ENCODE assay signal across 8 cellular contexts in the genomic region with DNA sequence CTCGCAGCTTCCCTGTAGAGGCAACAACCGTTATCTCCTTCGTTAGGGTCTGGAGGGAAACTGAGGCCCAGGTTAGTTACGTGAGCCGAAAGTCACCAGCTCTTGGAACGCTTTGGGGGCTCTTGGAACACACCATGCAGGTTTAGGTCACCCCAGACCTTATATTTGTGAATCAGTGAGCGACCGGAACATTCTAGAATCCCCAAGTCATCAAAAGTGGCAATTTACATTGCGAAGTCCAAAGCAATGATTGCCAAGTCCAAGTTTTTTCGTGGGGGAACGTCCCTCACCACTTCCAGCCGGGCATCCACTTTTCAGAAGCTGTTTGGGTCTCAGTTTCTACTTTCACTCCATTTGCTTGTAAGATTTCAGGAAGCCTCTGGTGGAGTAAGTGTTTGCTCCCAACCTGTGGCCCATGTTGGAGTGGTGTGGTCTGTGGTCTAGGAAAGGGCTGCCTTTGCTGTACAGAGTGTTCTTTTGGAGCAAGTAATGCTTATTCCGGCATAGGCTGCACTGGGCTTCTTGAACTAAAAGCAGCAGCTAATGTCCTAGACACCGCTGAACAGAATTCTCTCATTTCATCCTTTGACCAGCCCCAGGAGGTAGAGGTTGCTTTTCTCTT. TPM values are rescaled to one million over a fixed set of nuclear protein-coding genes. Genes with fewer than 3 reads are reported as not detected.
A peak's percentile ranks its signal among the peaks of the same experiment; 100 is the strongest.
DNase-seq lines count a peak whose midpoint lies in the region; ATAC-seq, FAIRE-seq and TF ChIP-seq lines count a peak whose summit lies in the region.

No MANE protein-coding gene starts in this region.

- H3K27me3 ChIP-seq in cardiac muscle cell (no peaks in the 10 kb centered on the region), K562 (ENCODE audit: control insufficient read depth in 2 of 2, insufficient read depth in 2 of 2, low read length in 2 of 2) (no peaks in the 10 kb centered on the region; a peak in 1 of 5 replicates), lower lobe of right lung (ENCODE audit: low read depth) (peaks cover 5% of the 10 kb centered on the region), transverse colon (no peaks in the 10 kb centered on the region)

- H3K9me1 ChIP-seq in K562 (ENCODE audit: control insufficient read depth, insufficient read depth, low read length), result no peaks in the 10 kb centered on the region

- no peak for TF ChIP-seq RAD21 in K562 (CRISPR knock-in tag; conservative IDR thresholded peaks at IDR 0.05 in 1 of 2, IDR thresholded peaks at IDR 0.05 in 1 of 2)

- H3K36me3 ChIP-seq in cardiac muscle cell (no peaks in the 10 kb centered on the region), K562 (ENCODE audit: control insufficient read depth, insufficient read depth, low read length) (no peaks in the 10 kb centered on the region), lower lobe of right lung (no peaks in the 10 kb centered on the region), transverse colon (no peaks in the 10 kb centered on the region)

- WGBS in K562 (ENCODE audit: insufficient coverage, low coverage, missing lambda C conversion rate), result 29% methylated on average over 14 of the region's 14 CpGs
- WGBS in transverse colon (ENCODE audit: low coverage in 1 of 2), 2 donors, result 25 to 47% methylated on average over 5 to 14 of the region's 14 CpGs

- no peaks in the 10 kb centered on the region for H4K20me1 ChIP-seq in K562 (replicated peaks; ENCODE audit: control insufficient read depth, insufficient read depth, low read length)

- no peaks in the 10 kb centered on the region for H3K79me2 ChIP-seq in K562 (ENCODE audit: control insufficient read depth, insufficient read depth, low read length)

- in situ Hi-C loops in K562 (cut with MboI) (no loop called here), transverse colon (cut with MboI; ENCODE audit: low pct_ligation_motif_present in 1 of 4, low pct_unique_long_range_greater_than_20kb in 1 of 4, low sequenced_read_pairs in 3 of 4) (no loop called here)

- ATAC-seq in left cardiac atrium (no peak), K562 (no peak), lower lobe of right lung (peak; percentile 39 to 53), GM18909 (IDR thresholded peaks at IDR 0.05; ENCODE audit: poor library complexity, unreplicated experiment) (no peak)

- DNase-seq in cardiac muscle cell (ENCODE audit: low read depth in 1 of 2, low spot score in 1 of 2) (peak in 1 of 2 donors; percentile 40), left cardiac atrium (no peak), K562 (ENCODE audit: extremely low read depth in 1 of 4, low spot score in 3 of 4) (no peak), lower lobe of right lung (no peak), transverse colon (no peak), nucleus accumbens (lab: John Stamatoyannopoulos, UW) (no peak), NCI-H146 treated with DMSO at 0.1 percent for 48 hours (lab: John Stamatoyannopoulos, UW; ENCODE audit: unreplicated experiment) (no peak)

- H3K4me2 ChIP-seq in K562 (ENCODE audit: insufficient read depth, low read length), result peak overlapping the region; percentile 75

- peak overlapping the region; percentile 97 for H3K27ac ChIP-seq in cardiac muscle cell
- peak overlapping the region; percentile 90 for H3K27ac ChIP-seq in K562 (ENCODE audit: extremely low read depth, low read depth, low read length)
- H3K27ac ChIP-seq in lower lobe of right lung, result peak overlapping the region; percentile 98
- peak overlapping the region; percentile 86 to 94 (median 89) for H3K27ac ChIP-seq in transverse colon

- peak overlapping the region; percentile 75 to 86 for H3K9ac ChIP-seq in K562 (ENCODE audit: insufficient read depth in 1 of 2, low read depth in 2 of 2, low read length in 2 of 2)

- no peak for TF ChIP-seq CTCF in cardiac muscle cell (IDR thresholded peaks at IDR 0.05; ENCODE audit: low read depth, low read length)
- no peak for TF ChIP-seq CTCF in K562 (IDR thresholded peaks at IDR 0.05 in 2 of 3, conservative IDR thresholded peaks at IDR 0.05 in 1 of 3; ENCODE audit: insufficient read depth in 2 of 3, low read depth in 1 of 3, low read length in 3 of 3)
- no peak for TF ChIP-seq CTCF in lower lobe of right lung (IDR thresholded peaks at IDR 0.05)
- TF ChIP-seq CTCF in transverse colon (IDR thresholded peaks at IDR 0.05), result no peak

- no peak for TF ChIP-seq EP300 in K562 (IDR thresholded peaks at IDR 0.05; ENCODE audit: low read length)
- TF ChIP-seq EP300 in transverse colon (IDR thresholded peaks at IDR 0.05; ENCODE audit: low read depth), result no peak

- POLR2A ChIA-PET in K562 (lab: Yijun Ruan, JAX), result interaction anchor here (0.6 to 2.4 kb wide), 12 partner anchors 10 to 212 kb away, joined by 3 to 6 read pairs (median 3); partner anchors contain the start of gene SPRY4

- peak; percentile 75 for FAIRE-seq in K562 (lab: Jason Lieb, UNC)

- H3K4me1 ChIP-seq in cardiac muscle cell (ENCODE audit: low read depth) (peaks cover 9% of the 10 kb centered on the region), K562 (replicated peaks in 1 of 2; ENCODE audit: control insufficient read depth in 2 of 2, insufficient read depth in 2 of 2, low read length in 2 of 2) (peaks cover 19 to 35% of the 10 kb centered on the region in 2 experiments), lower lobe of right lung (peaks cover 32% of the 10 kb centered on the region), transverse colon (peaks cover 3 to 37% (median 16%) of the 10 kb centered on the region in 4 donors)

- intact Hi-C loops in left cardiac atrium (cut with DNase I), result loop anchor here in 1 of 2 donors (5.0 kb wide), 1 partner anchor 35 kb away; no protein-coding TSS in a partner anchor
- intact Hi-C loops in K562 (cut with micrococcal nuclease), result loop anchor here (1.0 to 10.0 kb wide), 2 partner anchors 31 to 187 kb away; no protein-coding TSS in a partner anchor
- intact Hi-C loops in lower lobe of right lung (cut with DNase I), result no loop called here
- intact Hi-C loops in transverse colon (cut with DNase I; ENCODE audit: low total_unique reads), result no loop called here

- no peaks in the 10 kb centered on the region for H3K9me3 ChIP-seq in cardiac muscle cell (ENCODE audit: low read depth)
- 0 out of 2 replicates have a peak, but pooled peaks cover 7% of the 10 kb centered on the region for H3K9me3 ChIP-seq in K562 (replicated peaks; ENCODE audit: control insufficient read depth, insufficient read depth, low read depth, low read length)
- no peaks in the 10 kb centered on the region for H3K9me3 ChIP-seq in lower lobe of right lung
- no peaks in the 10 kb centered on the region for H3K9me3 ChIP-seq in transverse colon

- CTCF ChIA-PET in K562 (lab: Yijun Ruan, JAX; ENCODE audit: low intra/inter-chr PET ratio), result no interaction called here

- TF ChIP-seq POLR2A in K562 (conservative IDR thresholded peaks at IDR 0.05), result no peak
- TF ChIP-seq POLR2A in transverse colon (IDR thresholded peaks at IDR 0.05), result no peak

- H3K4me3 ChIP-seq in cardiac muscle cell (peak overlapping the region; percentile 67), K562 (peak overlapping the region; percentile 56), lower lobe of right lung (peak overlapping the region; percentile 60), transverse colon (peak overlapping the region; percentile 55 to 92 (median 66))

- TSS peak; percentile 81 for BruUV-seq in K562 (replicated peaks; lab: Mats Ljungman, UMichigan)

- peak overlapping the region; percentile 81 for H2AFZ ChIP-seq in K562 (ENCODE audit: low read depth, low read length)

TF ChIP-seq in K562, 482 proteins besides CTCF, POLR2A, EP300 and RAD21 (continues in another document):
- TF ChIP-seq ETV1 (tag; conservative IDR thresholded peaks at IDR 0.05; ENCODE audit: low read depth) (peak; percentile 25; the same call in 1 of the 2 replicates), GTF2B (IDR thresholded peaks at IDR 0.05; ENCODE audit: extremely low read depth, insufficient read length) (no peak), ZNF175 (CRISPR knock-in tag; IDR thresholded peaks at IDR 0.05; ENCODE audit: low read depth) (peak; percentile 74), NFE2L1 (tag; IDR thresholded peaks at IDR 0.05; ENCODE audit: borderline replicate concordance, low read depth) (no peak), ARNT (IDR thresholded peaks at IDR 0.05) (no peak), POLR2B (IDR thresholded peaks at IDR 0.05; ENCODE audit: low read depth, partially characterized antibody) (peak; percentile 11)

RNA-seq across cellular contexts. Expression of gene SPRY4, which starts 32.8 kb away (rescaled TPM):
- total RNA-seq in cardiac muscle cell (10.0 and 11.0 TPM in 2 replicates), left cardiac atrium (10 to 100 TPM; 13.3 to 30.6 TPM), K562 (2014; rRNA removed) (11.2 and 20.4 TPM in 2 replicates), K562 (2014; rRNA removed; fragmentation: Illumina TruSeq; extraction: Trizol) (8.8 and 9.5 TPM in 2 replicates), K562 (2015; rRNA removed; fragmentation: Illumina TruSeq; extraction: Trizol) (7.1 and 8.9 TPM in 2 replicates), K562 (2021) (20.0 and 24.2 TPM in 2 replicates), lower lobe of right lung (42.7 TPM), transverse colon (10 to 100 TPM in 3 of 4 donors, 1 to 10 TPM in 1; 8.2 to 19.3 (median 15.7) TPM)
- polyA plus RNA-seq in cardiac muscle cell (4.4 and 7.3 TPM in 2 replicates), K562 (2011; rRNA removed) (6.0 and 6.3 TPM in 2 replicates), K562 (2014; fragmentation: Illumina TruSeq; extraction: Trizol) (12.2 and 19.8 TPM in 2 replicates), K562 (2014; fragmentation: Nextera tagmentation; extraction: Ambion mirVana) (1 to 10 TPM; 2.6 to 3.1 TPM), K562 (2014; rRNA removed) (11.6 and 14.9 TPM in 2 replicates)
- total RNA-seq in K562 (2011; cell fraction: chromatin; rRNA removed; ENCODE audit: low replicate concordance), result 49.3 and 108 TPM in 2 replicates
- 62.4 and 87.6 TPM in 2 replicates for total RNA-seq in K562 (2011; cell fraction: nucleolus; rRNA removed)
- 57.4 and 69.9 TPM in 2 replicates for total RNA-seq in K562 (2011; cell fraction: nucleoplasm; rRNA removed)
- polyA plus RNA-seq in K562 (2011; cell fraction: cytosol; rRNA removed), result 5.5 and 10.9 TPM in 2 replicates
- polyA plus RNA-seq in K562 (2011; cell fraction: nucleus; rRNA removed), result 15.8 and 47.7 TPM in 2 replicates
- polyA plus RNA-seq in K562 (2012), result 16.9 and 24.3 TPM in 2 replicates
- polyA minus RNA-seq in K562 (2011; rRNA and poly(A)+ RNA removed), result 9.9 and 18.2 TPM in 2 replicates
- 8.3 and 14.6 TPM in 2 replicates for polyA minus RNA-seq in K562 (2011; cell fraction: cytosol; rRNA and poly(A)+ RNA removed)
- 26.0 and 38.8 TPM in 2 replicates for polyA minus RNA-seq in K562 (2011; cell fraction: nucleus; rRNA and poly(A)+ RNA removed)

Comparison
In these comparisons a context has a peak if more than half of its experiments do, and no peak if none do; other contexts are left out.
1. ATAC-seq: peak in lower lobe of right lung (2 of 2); none in left cardiac atrium (0 of 2), K562 (single experiment) and GM18909 (single experiment).
2. Peak in every context shown above with its lines, with median percentiles within 50 percentile points of each other: H3K27ac ChIP-seq and H3K4me3 ChIP-seq.